1 cellular context compared by ENCODE assay signal in genomic region chr1:9128520-9129371, GRCh38.
TF ChIP-seq lines count a peak whose summit lies in the region.

A gene with protein sequence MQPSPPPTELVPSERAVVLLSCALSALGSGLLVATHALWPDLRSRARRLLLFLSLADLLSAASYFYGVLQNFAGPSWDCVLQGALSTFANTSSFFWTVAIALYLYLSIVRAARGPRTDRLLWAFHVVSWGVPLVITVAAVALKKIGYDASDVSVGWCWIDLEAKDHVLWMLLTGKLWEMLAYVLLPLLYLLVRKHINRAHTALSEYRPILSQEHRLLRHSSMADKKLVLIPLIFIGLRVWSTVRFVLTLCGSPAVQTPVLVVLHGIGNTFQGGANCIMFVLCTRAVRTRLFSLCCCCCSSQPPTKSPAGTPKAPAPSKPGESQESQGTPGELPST (minus strand): TSS chr1:9129102. CDS start chr1:9129027, 75 bp downstream.

TF ChIP-seq in HepG2, 621 proteins besides CTCF, POLR2A, EP300 and RAD21 (continued from another document and continues in another):
- TF ChIP-seq SOX13 (IDR thresholded peaks at IDR 0.05) (no peak), SOX13 (CRISPR knock-in tag; conservative IDR thresholded peaks at IDR 0.05 in 1 of 2, IDR thresholded peaks at IDR 0.05 in 1 of 2) (0 out of 4 replicates have a peak, but pooled peaks of 1 of the 2 experiments have one; percentile 7), HDAC2 (CRISPR knock-in tag; IDR thresholded peaks at IDR 0.05) (peak; percentile 39; the same call in 1 of the 2 replicates), CENPT (CRISPR knock-in tag; IDR thresholded peaks at IDR 0.05; ENCODE audit: low read depth) (peak; percentile 40; the same call in 1 of the 2 replicates), ZNF772 (CRISPR knock-in tag; IDR thresholded peaks at IDR 0.05) (0 out of 2 replicates have a peak, but pooled peaks have one; percentile 23), TEAD2 (CRISPR knock-in tag; IDR thresholded peaks at IDR 0.05) (no peak), XRCC5 (optimal IDR thresholded peaks at IDR 0.05; ENCODE audit: low read length) (peak; percentile 18), ZMYM3 (CRISPR knock-in tag; IDR thresholded peaks at IDR 0.05) (no peak), ZBTB46 (CRISPR knock-in tag; IDR thresholded peaks at IDR 0.05; ENCODE audit: borderline replicate concordance) (no peak), ZBTB38 (CRISPR knock-in tag; IDR thresholded peaks at IDR 0.05) (peak; percentile 65; the same call in 1 of the 2 replicates), POGZ (CRISPR knock-in tag; IDR thresholded peaks at IDR 0.05) (no peak), ZNF574 (CRISPR knock-in tag; IDR thresholded peaks at IDR 0.05) (peak; percentile 43; the same call in 1 of the 2 replicates), BCL6 (CRISPR knock-in tag; IDR thresholded peaks at IDR 0.05) (peak; percentile 36; the same call in 1 of the 2 replicates), YEATS4 (CRISPR knock-in tag; IDR thresholded peaks at IDR 0.05; ENCODE audit: borderline replicate concordance) (peak; percentile 42), ZFP62 (CRISPR knock-in tag; IDR thresholded peaks at IDR 0.05) (no peak), ZNF784 (CRISPR knock-in tag; IDR thresholded peaks at IDR 0.05; ENCODE audit: borderline replicate concordance) (peak; percentile 63; the same call in 1 of the 2 replicates), ZNF800 (CRISPR knock-in tag; IDR thresholded peaks at IDR 0.05) (peak; percentile 89; the same call in 1 of the 2 replicates), SOX6 (IDR thresholded peaks at IDR 0.05) (no peak), SOX6 (CRISPR knock-in tag; IDR thresholded peaks at IDR 0.05) (0 out of 2 replicates have a peak, but pooled peaks have one; percentile 32), HMG20B (CRISPR knock-in tag; conservative IDR thresholded peaks at IDR 0.05) (no peak), ZNF629 (CRISPR knock-in tag; conservative IDR thresholded peaks at IDR 0.05) (no peak)
- TF ChIP-seq, protein P1, sequence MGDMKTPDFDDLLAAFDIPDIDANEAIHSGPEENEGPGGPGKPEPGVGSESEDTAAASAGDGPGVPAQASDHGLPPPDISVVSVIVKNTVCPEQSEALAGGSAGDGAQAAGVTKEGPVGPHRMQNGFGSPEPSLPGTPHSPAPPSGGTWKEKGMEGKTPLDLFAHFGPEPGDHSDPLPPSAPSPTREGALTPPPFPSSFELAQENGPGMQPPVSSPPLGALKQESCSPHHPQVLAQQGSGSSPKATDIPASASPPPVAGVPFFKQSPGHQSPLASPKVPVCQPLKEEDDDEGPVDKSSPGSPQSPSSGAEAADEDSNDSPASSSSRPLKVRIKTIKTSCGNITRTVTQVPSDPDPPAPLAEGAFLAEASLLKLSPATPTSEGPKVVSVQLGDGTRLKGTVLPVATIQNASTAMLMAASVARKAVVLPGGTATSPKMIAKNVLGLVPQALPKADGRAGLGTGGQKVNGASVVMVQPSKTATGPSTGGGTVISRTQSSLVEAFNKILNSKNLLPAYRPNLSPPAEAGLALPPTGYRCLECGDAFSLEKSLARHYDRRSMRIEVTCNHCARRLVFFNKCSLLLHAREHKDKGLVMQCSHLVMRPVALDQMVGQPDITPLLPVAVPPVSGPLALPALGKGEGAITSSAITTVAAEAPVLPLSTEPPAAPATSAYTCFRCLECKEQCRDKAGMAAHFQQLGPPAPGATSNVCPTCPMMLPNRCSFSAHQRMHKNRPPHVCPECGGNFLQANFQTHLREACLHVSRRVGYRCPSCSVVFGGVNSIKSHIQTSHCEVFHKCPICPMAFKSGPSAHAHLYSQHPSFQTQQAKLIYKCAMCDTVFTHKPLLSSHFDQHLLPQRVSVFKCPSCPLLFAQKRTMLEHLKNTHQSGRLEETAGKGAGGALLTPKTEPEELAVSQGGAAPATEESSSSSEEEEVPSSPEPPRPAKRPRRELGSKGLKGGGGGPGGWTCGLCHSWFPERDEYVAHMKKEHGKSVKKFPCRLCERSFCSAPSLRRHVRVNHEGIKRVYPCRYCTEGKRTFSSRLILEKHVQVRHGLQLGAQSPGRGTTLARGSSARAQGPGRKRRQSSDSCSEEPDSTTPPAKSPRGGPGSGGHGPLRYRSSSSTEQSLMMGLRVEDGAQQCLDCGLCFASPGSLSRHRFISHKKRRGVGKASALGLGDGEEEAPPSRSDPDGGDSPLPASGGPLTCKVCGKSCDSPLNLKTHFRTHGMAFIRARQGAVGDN (CRISPR knock-in tag; IDR thresholded peaks at IDR 0.05) = peak; percentile 92
- TF ChIP-seq, protein P2, sequence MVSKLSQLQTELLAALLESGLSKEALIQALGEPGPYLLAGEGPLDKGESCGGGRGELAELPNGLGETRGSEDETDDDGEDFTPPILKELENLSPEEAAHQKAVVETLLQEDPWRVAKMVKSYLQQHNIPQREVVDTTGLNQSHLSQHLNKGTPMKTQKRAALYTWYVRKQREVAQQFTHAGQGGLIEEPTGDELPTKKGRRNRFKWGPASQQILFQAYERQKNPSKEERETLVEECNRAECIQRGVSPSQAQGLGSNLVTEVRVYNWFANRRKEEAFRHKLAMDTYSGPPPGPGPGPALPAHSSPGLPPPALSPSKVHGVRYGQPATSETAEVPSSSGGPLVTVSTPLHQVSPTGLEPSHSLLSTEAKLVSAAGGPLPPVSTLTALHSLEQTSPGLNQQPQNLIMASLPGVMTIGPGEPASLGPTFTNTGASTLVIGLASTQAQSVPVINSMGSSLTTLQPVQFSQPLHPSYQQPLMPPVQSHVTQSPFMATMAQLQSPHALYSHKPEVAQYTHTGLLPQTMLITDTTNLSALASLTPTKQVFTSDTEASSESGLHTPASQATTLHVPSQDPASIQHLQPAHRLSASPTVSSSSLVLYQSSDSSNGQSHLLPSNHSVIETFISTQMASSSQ (IDR thresholded peaks at IDR 0.05; ENCODE audit: low read depth) = no peak
- TF ChIP-seq, protein P2 (CRISPR knock-in tag; IDR thresholded peaks at IDR 0.05; ENCODE audit: borderline replicate concordance) = 0 out of 2 replicates have a peak, but pooled peaks have one; percentile 16
- TF ChIP-seq, protein P3, sequence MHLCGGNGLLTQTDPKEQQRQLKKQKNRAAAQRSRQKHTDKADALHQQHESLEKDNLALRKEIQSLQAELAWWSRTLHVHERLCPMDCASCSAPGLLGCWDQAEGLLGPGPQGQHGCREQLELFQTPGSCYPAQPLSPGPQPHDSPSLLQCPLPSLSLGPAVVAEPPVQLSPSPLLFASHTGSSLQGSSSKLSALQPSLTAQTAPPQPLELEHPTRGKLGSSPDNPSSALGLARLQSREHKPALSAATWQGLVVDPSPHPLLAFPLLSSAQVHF (CRISPR knock-in tag; IDR thresholded peaks at IDR 0.05) = peak; percentile 81; the same call in 1 of the 2 replicates
